ENCODE assay signal across 33 cellular contexts in the genomic region with DNA sequence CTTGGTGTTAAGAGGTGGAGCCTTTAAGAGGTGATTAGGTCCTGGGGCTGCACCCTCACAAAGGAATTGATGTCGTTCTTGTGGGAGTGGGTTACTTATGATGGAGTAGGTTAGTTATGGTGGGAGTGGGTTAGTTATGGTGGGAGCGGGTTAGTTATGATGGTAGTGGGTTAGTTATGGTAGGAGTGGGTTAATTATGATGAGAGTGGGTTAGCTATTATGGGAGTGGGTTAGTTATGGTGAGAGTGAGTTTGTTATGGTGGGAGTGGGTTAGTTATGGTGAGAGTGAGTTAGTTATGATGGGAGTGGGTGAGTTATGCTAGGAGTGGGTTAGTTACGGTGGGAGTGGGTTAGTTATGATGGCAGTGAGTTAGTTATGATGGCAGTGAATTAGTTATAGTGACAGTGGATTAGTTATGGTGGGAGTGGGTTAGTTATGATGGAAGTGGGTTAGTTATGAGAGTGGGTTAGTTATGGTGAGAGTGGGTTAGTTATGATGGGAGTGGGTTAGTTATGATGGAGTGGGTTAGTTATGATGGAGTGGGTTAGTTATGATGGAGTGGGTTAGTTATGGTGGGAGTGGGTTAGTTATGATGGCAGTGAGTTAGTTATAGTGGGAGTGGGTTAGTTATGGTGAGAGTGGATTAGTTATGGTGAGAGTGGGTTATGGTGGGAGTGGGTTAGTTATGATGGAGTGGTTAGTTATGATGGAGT.
"Had no signal": no experiment of that assay in that cellular context is flagged by ENCODE, and none has a peak within 500 bp of the region (broad histone marks: within the 10 kb centered on the region; RNA-seq: fewer than 3 reads in every experiment).

No MANE protein-coding gene starts in this region.

- H3K4me3 ChIP-seq: colonic mucosa, esophagus muscularis mucosa, gastroesophageal sphincter, heart left ventricle, hepatocyte, left lung, mucosa of descending colon, neural progenitor cell, prostate gland, right atrium auricular region, smooth muscle cell, thoracic aorta, tibial nerve, upper lobe of right lung, vagina had no signal

- H3K79me2 ChIP-seq: hepatocyte had no signal

- H3K4me1 Mint-ChIP-seq: endodermal cell, mesothelial cell of epicardium, neural progenitor cell had no signal

- ATAC-seq: foreskin keratinocyte; gastroesophageal sphincter; heart left ventricle; left cardiac atrium; left lung; mucosa of descending colon; natural killer cell treated with Interleukin-12 subunit alpha and Interleukin-12 subunit beta and Interleukin-15 and Interleukin-18, amount 100 ng/mL, for 72 hours; sciatic nerve; upper lobe of right lung had no signal

- FAIRE-seq: endothelial cell of umbilical vein, islet of Langerhans had no signal

- DNase-seq: colonic mucosa; effector CD8-positive, alpha-beta T cell; foreskin keratinocyte; heart left ventricle; left cardiac atrium; left lung; mesenchymal stem cell; mucosa of descending colon; naive B cell; stimulated activated CD4-positive, alpha-beta T cell treated with anti-CD3 and anti-CD28 coated beads, Interleukin-12 subunit alpha, Interleukin-12 subunit beta, amount 100 ng/mL, for 4 hours; stimulated activated CD4-positive, alpha-beta T cell treated with anti-CD3 and anti-CD28 coated beads, Interleukin-1b, Interleukin-23, amount 100 ng/mL, for 48 hours; stimulated activated CD4-positive, alpha-beta T cell treated with anti-CD3 and anti-CD28 coated beads, Interleukin-4, amount 100 ng/mL, for 1 hour; stimulated activated CD8-positive, alpha-beta memory T cell treated with anti-CD3 and anti-CD28 coated beads, Interleukin-4, amount 100 ng/mL, for 48 hours; stimulated activated naive CD4-positive, alpha-beta T cell treated with Interleukin-2 at 50 U/mL for 16 hours; substantia nigra; upper lobe of right lung had no signal

- H2AFZ ChIP-seq: hepatocyte, neural progenitor cell had no signal

- H3K36me3 ChIP-seq: colonic mucosa, esophagus muscularis mucosa, gastroesophageal sphincter, heart left ventricle, left lung, neural progenitor cell, prostate gland, right atrium auricular region, thoracic aorta, tibial nerve, upper lobe of right lung, vagina had no signal

- H3K9ac ChIP-seq: neural progenitor cell had no signal

- H3K4me2 ChIP-seq: hepatocyte, neural progenitor cell, smooth muscle cell had no signal

- H3K36me3 Mint-ChIP-seq: mesothelial cell of epicardium; naive B cell; natural killer cell treated with Interleukin-12 subunit alpha and Interleukin-12 subunit beta and Interleukin-15 and Interleukin-18, amount 100 ng/mL, for 72 hours; neural progenitor cell had no signal

- H3K27ac ChIP-seq: colonic mucosa, esophagus muscularis mucosa, foreskin keratinocyte, gastroesophageal sphincter, heart left ventricle, hepatocyte, left lung, neural progenitor cell, prostate gland, right atrium auricular region, thoracic aorta, tibial nerve, upper lobe of right lung, vagina had no signal

- H3K4me3 Mint-ChIP-seq: dendritic cell treated with granulocyte-macrophage colony-stimulating factor and Interleukin-4, amounts not matched to agents 40 ng/mL and 50 ng/mL, for 4 days; endodermal cell; mesothelial cell of epicardium; naive B cell; natural killer cell treated with Interleukin-12 subunit alpha and Interleukin-12 subunit beta and Interleukin-15 and Interleukin-18, amount 100 ng/mL, for 72 hours; neural progenitor cell had no signal

- H3K9me3 Mint-ChIP-seq: mesothelial cell of epicardium; natural killer cell treated with Interleukin-12 subunit alpha and Interleukin-12 subunit beta and Interleukin-15 and Interleukin-18, amount 100 ng/mL, for 72 hours had no signal

- H3K27me3 ChIP-seq: colonic mucosa, foreskin keratinocyte, hepatocyte, neural progenitor cell, right atrium auricular region, upper lobe of right lung, vagina had no signal

- H3K27ac Mint-ChIP-seq: dendritic cell treated with granulocyte-macrophage colony-stimulating factor and Interleukin-4, amounts not matched to agents 40 ng/mL and 50 ng/mL, for 4 days; endodermal cell; mesothelial cell of epicardium; naive B cell; neural progenitor cell had no signal

- H3K4me1 ChIP-seq: colonic mucosa, esophagus muscularis mucosa, foreskin keratinocyte, gastroesophageal sphincter, heart left ventricle, left lung, neural progenitor cell, prostate gland, right atrium auricular region, tibial nerve, upper lobe of right lung, vagina had no signal

- H3K9me3 ChIP-seq: colonic mucosa, esophagus muscularis mucosa, gastroesophageal sphincter, heart left ventricle, left lung, mucosa of descending colon, prostate gland, right atrium auricular region, thoracic aorta, tibial nerve, upper lobe of right lung, vagina had no signal
